ENCODE assay signal across 14 cellular contexts in the genomic region with DNA sequence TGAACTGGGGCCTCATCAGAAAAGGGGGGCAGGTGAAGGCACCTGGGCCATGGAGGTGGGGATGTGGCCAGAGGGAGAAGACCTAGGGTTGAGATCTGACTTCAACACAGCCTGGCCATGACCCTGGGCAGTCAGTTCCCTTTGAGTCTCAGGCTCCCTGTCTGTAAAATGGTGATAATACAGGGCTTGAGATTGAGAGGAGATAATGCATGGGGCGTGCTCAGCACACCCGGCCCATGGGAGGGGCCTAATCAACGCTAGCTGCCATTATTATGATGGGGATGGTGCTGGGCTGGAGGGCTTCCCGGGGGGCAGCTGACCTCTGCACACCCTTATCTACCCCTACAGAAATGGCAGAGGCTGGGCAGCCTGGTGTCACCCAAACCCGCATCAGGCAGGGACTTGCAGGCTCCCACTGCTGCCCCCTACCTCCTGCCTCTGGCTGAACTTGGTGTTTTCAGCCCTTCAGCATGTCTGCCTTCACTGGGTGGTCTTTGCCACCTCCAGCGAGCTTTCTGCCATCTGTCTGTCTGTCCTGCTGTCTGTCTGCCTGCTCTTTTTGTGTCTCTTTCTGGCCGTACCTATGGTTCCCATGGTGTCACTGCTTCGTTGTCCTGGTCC.
DNase-seq lines count a peak whose midpoint lies in the region; ATAC-seq and TF ChIP-seq lines count a peak whose summit lies in the region.
"Had no signal": no experiment of that assay in that cellular context is flagged by ENCODE, and none has a peak within 500 bp of the region (broad histone marks: within the 10 kb centered on the region; RNA-seq: fewer than 3 reads in every experiment).

No MANE protein-coding gene starts in this region.

- no peak overlapping the region for H3K27ac ChIP-seq in SJCRH30
- H3K27ac ChIP-seq: stomach had no signal

- no peak overlapping the region for H3K27ac Mint-ChIP-seq in WTC11
- H3K27ac Mint-ChIP-seq: activated naive CD8-positive, alpha-beta T cell treated with anti-CD3 and anti-CD28 coated beads for 36 hours had no signal

- DNase-seq in G401 (ENCODE audit: low spot score) (peak; percentile 6), HUDEP-2 (lab: John Stamatoyannopoulos, UW; ENCODE audit: unreplicated experiment in 76 of 76) (peak in 75 of 76 experiments; percentile 8 to 88 (median 74)), WTC11 (ENCODE audit: low spot score) (peak; percentile 53), iPS-NIHi7 (ENCODE audit: extremely low spot score) (peak; percentile 64), NCI-H2171 (lab: John Stamatoyannopoulos, UW) (no peak), SJCRH30 (no peak)
- DNase-seq: activated CD8-positive, alpha-beta memory T cell treated with anti-CD3 and anti-CD28 coated beads, Interleukin-2, amount 50 U/mL, for 4 hours; activated naive CD8-positive, alpha-beta T cell treated with anti-CD3 and anti-CD28 coated beads for 36 hours; mesendoderm; NCI-H2029; nucleus accumbens; stomach had no signal

- H3K4me3 Mint-ChIP-seq in WTC11: no peak overlapping the region
- H3K4me3 Mint-ChIP-seq: activated naive CD8-positive, alpha-beta T cell treated with anti-CD3 and anti-CD28 coated beads for 36 hours had no signal

- H3K27me3 ChIP-seq in SJCRH30: no peaks in the 10 kb centered on the region

- no peaks in the 10 kb centered on the region for H3K9me3 Mint-ChIP-seq in WTC11
- H3K9me3 Mint-ChIP-seq: activated naive CD8-positive, alpha-beta T cell treated with anti-CD3 and anti-CD28 coated beads for 36 hours had no signal

- no peak overlapping the region for H3K4me3 ChIP-seq in SJCRH30
- H3K4me3 ChIP-seq: stomach had no signal

- ATAC-seq in WTC11: peak; percentile 51; the same call in 1 of the 2 replicates
- no peak for ATAC-seq in GM18498 (IDR thresholded peaks at IDR 0.05; ENCODE audit: unreplicated experiment)
- no peak for ATAC-seq in GM18870 (IDR thresholded peaks at IDR 0.05; ENCODE audit: unreplicated experiment)

- no peak for TF ChIP-seq CTCF in WTC11 (IDR thresholded peaks at IDR 0.05)

- H3K36me3 ChIP-seq in SJCRH30: no peaks in the 10 kb centered on the region
- H3K36me3 ChIP-seq: stomach had no signal

- 0 out of 2 replicates have a peak, but pooled peaks cover 2% of the 10 kb centered on the region for H3K4me1 Mint-ChIP-seq in WTC11

- peaks cover 6% of the 10 kb centered on the region for H3K27me3 Mint-ChIP-seq in WTC11 (ENCODE audit: low read depth)

- H3K4me1 ChIP-seq in SJCRH30: no peaks in the 10 kb centered on the region
- H3K4me1 ChIP-seq: stomach had no signal

- no peaks in the 10 kb centered on the region for H3K9me3 ChIP-seq in SJCRH30 (replicated peaks)

- in situ Hi-C loops in G401 (cut with HindIII; ENCODE audit: low sequenced_read_pairs): no loop called here

- H3K36me3 Mint-ChIP-seq in WTC11: no peaks in the 10 kb centered on the region
- H3K36me3 Mint-ChIP-seq: activated naive CD8-positive, alpha-beta T cell treated with anti-CD3 and anti-CD28 coated beads for 36 hours had no signal

- CTCF ChIA-PET in WTC11 (lab: Charles Lee): interaction anchor here (1.0 to 2.8 kb wide), 7 partner anchors 10 to 370 kb away, joined by 3 to 15 read pairs (median 4); no protein-coding TSS in a partner anchor

- POLR2A ChIA-PET in WTC11 (lab: Charles Lee): interaction anchor here (0.6 kb wide), 1 partner anchor 286 kb away, joined by 3 read pairs; no protein-coding TSS in a partner anchor

TF ChIP-seq in WTC11, 78 proteins besides CTCF, POLR2A, EP300 and RAD21:
- TF ChIP-seq, protein P1, sequence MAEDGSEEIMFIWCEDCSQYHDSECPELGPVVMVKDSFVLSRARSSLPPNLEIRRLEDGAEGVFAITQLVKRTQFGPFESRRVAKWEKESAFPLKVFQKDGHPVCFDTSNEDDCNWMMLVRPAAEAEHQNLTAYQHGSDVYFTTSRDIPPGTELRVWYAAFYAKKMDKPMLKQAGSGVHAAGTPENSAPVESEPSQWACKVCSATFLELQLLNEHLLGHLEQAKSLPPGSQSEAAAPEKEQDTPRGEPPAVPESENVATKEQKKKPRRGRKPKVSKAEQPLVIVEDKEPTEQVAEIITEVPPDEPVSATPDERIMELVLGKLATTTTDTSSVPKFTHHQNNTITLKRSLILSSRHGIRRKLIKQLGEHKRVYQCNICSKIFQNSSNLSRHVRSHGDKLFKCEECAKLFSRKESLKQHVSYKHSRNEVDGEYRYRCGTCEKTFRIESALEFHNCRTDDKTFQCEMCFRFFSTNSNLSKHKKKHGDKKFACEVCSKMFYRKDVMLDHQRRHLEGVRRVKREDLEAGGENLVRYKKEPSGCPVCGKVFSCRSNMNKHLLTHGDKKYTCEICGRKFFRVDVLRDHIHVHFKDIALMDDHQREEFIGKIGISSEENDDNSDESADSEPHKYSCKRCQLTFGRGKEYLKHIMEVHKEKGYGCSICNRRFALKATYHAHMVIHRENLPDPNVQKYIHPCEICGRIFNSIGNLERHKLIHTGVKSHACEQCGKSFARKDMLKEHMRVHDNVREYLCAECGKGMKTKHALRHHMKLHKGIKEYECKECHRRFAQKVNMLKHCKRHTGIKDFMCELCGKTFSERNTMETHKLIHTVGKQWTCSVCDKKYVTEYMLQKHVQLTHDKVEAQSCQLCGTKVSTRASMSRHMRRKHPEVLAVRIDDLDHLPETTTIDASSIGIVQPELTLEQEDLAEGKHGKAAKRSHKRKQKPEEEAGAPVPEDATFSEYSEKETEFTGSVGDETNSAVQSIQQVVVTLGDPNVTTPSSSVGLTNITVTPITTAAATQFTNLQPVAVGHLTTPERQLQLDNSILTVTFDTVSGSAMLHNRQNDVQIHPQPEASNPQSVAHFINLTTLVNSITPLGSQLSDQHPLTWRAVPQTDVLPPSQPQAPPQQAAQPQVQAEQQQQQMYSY (CRISPR knock-in tag; IDR thresholded peaks at IDR 0.05): no peak
- TF ChIP-seq NFYB (CRISPR knock-in tag; conservative IDR thresholded peaks at IDR 0.05; ENCODE audit: low read depth): no peak
- TF ChIP-seq GABPB1 (CRISPR knock-in tag; IDR thresholded peaks at IDR 0.05): no peak
- TF ChIP-seq, protein P2, sequence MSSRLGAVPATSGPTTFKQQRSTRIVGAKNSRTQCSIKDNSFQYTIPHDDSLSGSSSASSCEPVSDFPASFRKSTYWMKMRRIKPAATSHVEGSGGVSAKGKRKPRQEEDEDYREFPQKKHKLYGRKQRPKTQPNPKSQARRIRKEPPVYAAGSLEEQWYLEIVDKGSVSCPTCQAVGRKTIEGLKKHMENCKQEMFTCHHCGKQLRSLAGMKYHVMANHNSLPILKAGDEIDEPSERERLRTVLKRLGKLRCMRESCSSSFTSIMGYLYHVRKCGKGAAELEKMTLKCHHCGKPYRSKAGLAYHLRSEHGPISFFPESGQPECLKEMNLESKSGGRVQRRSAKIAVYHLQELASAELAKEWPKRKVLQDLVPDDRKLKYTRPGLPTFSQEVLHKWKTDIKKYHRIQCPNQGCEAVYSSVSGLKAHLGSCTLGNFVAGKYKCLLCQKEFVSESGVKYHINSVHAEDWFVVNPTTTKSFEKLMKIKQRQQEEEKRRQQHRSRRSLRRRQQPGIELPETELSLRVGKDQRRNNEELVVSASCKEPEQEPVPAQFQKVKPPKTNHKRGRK (CRISPR knock-in tag; IDR thresholded peaks at IDR 0.05; ENCODE audit: borderline replicate concordance): no peak

Comparison
In these comparisons a context has a peak if more than half of its experiments do, and no peak if none do; other contexts are left out.
1. DNase-seq: peak in G401 (single experiment), HUDEP-2 (75 of 76), WTC11 (single experiment) and iPS-NIHi7 (single experiment); none in NCI-H2171 (single experiment) and SJCRH30 (0 of 2).